Comparison of ENCODE assay signal across 26 cellular contexts in genomic region chr7:4657640-4658417, GRCh38. TPM values are rescaled to one million over a fixed set of nuclear protein-coding genes. Genes with fewer than 3 reads are reported as not detected.
DNase-seq lines count a peak whose midpoint lies in the region; ATAC-seq, FAIRE-seq and TF ChIP-seq lines count a peak whose summit lies in the region.
"Had no signal": no experiment of that assay in that cellular context is flagged by ENCODE, and none has a peak within 500 bp of the region (broad histone marks: within the 10 kb centered on the region; RNA-seq: fewer than 3 reads in every experiment).

No MANE protein-coding gene starts in this region.

- H4K20me1 ChIP-seq in HepG2 (ENCODE audit: insufficient read depth, low read length): no peaks in the 10 kb centered on the region
- H4K20me1 ChIP-seq in K562 (replicated peaks; ENCODE audit: control insufficient read depth, insufficient read depth, low read length): no peaks in the 10 kb centered on the region
- H4K20me1 ChIP-seq: BLaER1 had no signal

- H3K4me2 ChIP-seq in HepG2 (ENCODE audit: low read depth, low read length) (no peak overlapping the region), K562 (ENCODE audit: insufficient read depth, low read length) (no peak overlapping the region)
- H3K4me2 ChIP-seq: BLaER1 had no signal

- no peak for FAIRE-seq in HepG2 (lab: Jason Lieb, UNC)
- FAIRE-seq in K562 (lab: Jason Lieb, UNC): no peak
- FAIRE-seq: GM12878, GM12892, GM18507 had no signal

- peaks cover 12% of the 10 kb centered on the region for H3K9me3 ChIP-seq in HepG2 (ENCODE audit: low read length)
- no peaks in the 10 kb centered on the region for H3K9me3 ChIP-seq in right lobe of liver
- H3K9me3 ChIP-seq in K562 (replicated peaks; ENCODE audit: control insufficient read depth, insufficient read depth, low read depth, low read length): peaks cover 6% of the 10 kb centered on the region; the same call in 1 of the 2 replicates
- H3K9me3 ChIP-seq: BE2C had no signal

- BruUV-seq in HepG2 (replicated peaks; lab: Mats Ljungman, UMichigan) (no TSS peak), K562 (replicated peaks; lab: Mats Ljungman, UMichigan) (no TSS peak)

- H3K36me3 ChIP-seq in HepG2 (replicated peaks in 1 of 2; ENCODE audit: control insufficient read depth in 1 of 2, insufficient read depth in 2 of 2, low read length in 2 of 2) (no peaks in the 10 kb centered on the region), right lobe of liver (no peaks in the 10 kb centered on the region), K562 (ENCODE audit: control insufficient read depth, insufficient read depth, low read length) (no peaks in the 10 kb centered on the region)
- H3K36me3 ChIP-seq: BE2C, BLaER1 had no signal

- H3K4me3 ChIP-seq in HepG2 (replicated peaks in 1 of 3; ENCODE audit: insufficient read depth in 1 of 3, low read depth in 2 of 3, low read length in 3 of 3) (no peak overlapping the region), right lobe of liver (no peak overlapping the region), K562 (no peak overlapping the region)
- H3K4me3 ChIP-seq: BLaER1, GM12878 had no signal

- TF ChIP-seq EP300 in HepG2 (IDR thresholded peaks at IDR 0.05; ENCODE audit: low read depth in 2 of 2, low read length in 2 of 2) (no peak), HepG2 (CRISPR knock-in tag; IDR thresholded peaks at IDR 0.05; ENCODE audit: borderline replicate concordance) (no peak), K562 (IDR thresholded peaks at IDR 0.05; ENCODE audit: low read length) (no peak)

- no peak for ATAC-seq in HepG2
- ATAC-seq in right lobe of liver: no peak
- no peak for ATAC-seq in K562
- no peak for ATAC-seq in HG02970 (IDR thresholded peaks at IDR 0.05; ENCODE audit: low FRiP score, unreplicated experiment)
- ATAC-seq: GM12878 had no signal

- H2AFZ ChIP-seq in HepG2 (ENCODE audit: low read length): no peak overlapping the region
- no peak overlapping the region for H2AFZ ChIP-seq in K562 (ENCODE audit: low read depth, low read length)

- no peaks in the 10 kb centered on the region for H3K9me1 ChIP-seq in K562 (ENCODE audit: control insufficient read depth, insufficient read depth, low read length)

- H3K4me1 ChIP-seq in HepG2 (ENCODE audit: insufficient read depth, low read length) (peaks cover 7% of the 10 kb centered on the region), right lobe of liver (no peaks in the 10 kb centered on the region), K562 (replicated peaks in 1 of 2; ENCODE audit: control insufficient read depth in 2 of 2, insufficient read depth in 2 of 2, low read length in 2 of 2) (no peaks in the 10 kb centered on the region; a peak in 1 of 5 replicates)
- H3K4me1 ChIP-seq: BE2C had no signal

- in situ Hi-C loops in HepG2 (cut with HindIII; ENCODE audit: extremely low pct_ligation_motif_present, low pct_unique_long_range_greater_than_20kb): no loop called here
- in situ Hi-C loops in K562 (cut with MboI): no loop called here

- CTCF ChIA-PET in HepG2 (lab: Yijun Ruan, JAX; ENCODE audit: low intra/inter-chr PET ratio, low total read pairs): no interaction called here
- CTCF ChIA-PET in HEK293T (lab: Yijun Ruan, JAX): no interaction called here
- CTCF ChIA-PET in K562 (lab: Yijun Ruan, JAX; ENCODE audit: low intra/inter-chr PET ratio): no interaction called here

- POLR2A ChIA-PET in HepG2 (lab: Yijun Ruan, JAX) (no interaction called here), HEK293T (lab: Yijun Ruan, JAX) (no interaction called here), K562 (lab: Yijun Ruan, JAX) (no interaction called here)

- DNase-seq in HepG2 (ENCODE audit: low spot score) (no peak), right lobe of liver (no peak), HEK293T (ENCODE audit: extremely low spot score) (no peak), K562 (ENCODE audit: extremely low read depth in 1 of 4, low spot score in 3 of 4) (no peak), germinal center (ENCODE audit: low spot score) (no peak), NCI-H526 (lab: John Stamatoyannopoulos, UW) (no peak)
- DNase-seq: ACHN; BE2C; C1 segment of cervical spinal cord; CD4-positive, alpha-beta memory T cell; CD4-positive, CD25-positive, alpha-beta regulatory T cell; CD8-positive, alpha-beta memory T cell; COR-L47; DMS 273 treated with DMSO at 0.1 percent for 48 hours; DMS153; DMS53; DMS79; DND-41; EL; GDM1 had no signal

- H3K27ac ChIP-seq in HepG2 (ENCODE audit: extremely low read length, insufficient read depth, low read length): no peak overlapping the region
- H3K27ac ChIP-seq in right lobe of liver: no peak overlapping the region
- no peak overlapping the region for H3K27ac ChIP-seq in K562 (ENCODE audit: extremely low read depth, low read depth, low read length)
- H3K27ac ChIP-seq: 22Rv1, BLaER1 had no signal

- no peak overlapping the region for H3K9ac ChIP-seq in HepG2 (ENCODE audit: insufficient read depth, low read depth, low read length)
- no peak overlapping the region for H3K9ac ChIP-seq in K562 (ENCODE audit: insufficient read depth in 1 of 2, low read depth in 2 of 2, low read length in 2 of 2)
- H3K9ac ChIP-seq: BLaER1 had no signal

- TF ChIP-seq CTCF in HepG2 (CRISPR knock-in tag; IDR thresholded peaks at IDR 0.05) (no peak), right lobe of liver (IDR thresholded peaks at IDR 0.05) (no peak), K562 (IDR thresholded peaks at IDR 0.05 in 2 of 3, conservative IDR thresholded peaks at IDR 0.05 in 1 of 3; ENCODE audit: insufficient read depth in 2 of 3, low read depth in 1 of 3, low read length in 3 of 3) (no peak)

- 0 out of 5 replicates have a peak, but pooled peaks cover 0 to 4% of the 10 kb centered on the region in 2 experiments for H3K27me3 ChIP-seq in HepG2 (ENCODE audit: control insufficient read depth in 1 of 2, insufficient read depth in 2 of 2, low read length in 2 of 2)
- no peaks in the 10 kb centered on the region for H3K27me3 ChIP-seq in right lobe of liver
- H3K27me3 ChIP-seq in K562 (ENCODE audit: control insufficient read depth in 2 of 2, insufficient read depth in 2 of 2, low read length in 2 of 2): no peaks in the 10 kb centered on the region; a peak in 1 of 5 replicates
- H3K27me3 ChIP-seq: BE2C, BLaER1 had no signal

- TF ChIP-seq POLR2A in HepG2 (IDR thresholded peaks at IDR 0.05; ENCODE audit: insufficient read depth in 1 of 2, low read depth in 2 of 2, low read length in 2 of 2) (no peak), right lobe of liver (IDR thresholded peaks at IDR 0.05) (no peak), K562 (conservative IDR thresholded peaks at IDR 0.05) (no peak)

- H3K79me2 ChIP-seq in HepG2 (ENCODE audit: insufficient read depth, low read length) (no peaks in the 10 kb centered on the region), K562 (ENCODE audit: control insufficient read depth, insufficient read depth, low read length) (no peaks in the 10 kb centered on the region)

- intact Hi-C loops in HepG2 (cut with micrococcal nuclease; ENCODE audit: unreplicated experiment) (no loop called here), right lobe of liver (cut with DNase I) (no loop called here), K562 (cut with micrococcal nuclease) (no loop called here)

- 29% methylated on average over 4 of the region's 4 CpGs for WGBS in HepG2 (ENCODE audit: low lambda C conversion rate)
- WGBS in right lobe of liver (ENCODE audit: insufficient coverage, low coverage, low lambda C conversion rate, missing lambda C conversion rate): 66% methylated on average over 4 of the region's 4 CpGs
- 3% methylated on average over 4 of the region's 4 CpGs for WGBS in K562 (ENCODE audit: insufficient coverage, low coverage, missing lambda C conversion rate)

- TF ChIP-seq RAD21 in HepG2 (CRISPR knock-in tag; IDR thresholded peaks at IDR 0.05) (no peak), K562 (CRISPR knock-in tag; conservative IDR thresholded peaks at IDR 0.05 in 1 of 2, IDR thresholded peaks at IDR 0.05 in 1 of 2) (no peak)

RNA-seq across cellular contexts. Expression of gene FOXK1, which starts 24.3 kb away (rescaled TPM):
- total RNA-seq in HepG2 (2016; rRNA removed; fragmentation: Illumina TruSeq; extraction: Trizol) (8.8 and 9.7 TPM in 2 replicates), right lobe of liver (1 to 10 TPM; 3.8 to 8.4 (median 6.9) TPM), K562 (2014; rRNA removed) (17.0 and 19.5 TPM in 2 replicates), K562 (2014; rRNA removed; fragmentation: Illumina TruSeq; extraction: Trizol) (8.1 and 9.1 TPM in 2 replicates), K562 (2015; rRNA removed; fragmentation: Illumina TruSeq; extraction: Trizol) (8.5 and 9.1 TPM in 2 replicates), K562 (2021) (42.2 and 45.5 TPM in 2 replicates)
- 20.0 and 23.4 TPM in 2 replicates for total RNA-seq in HepG2 (2016; cell fraction: cytosol; rRNA removed; fragmentation: Illumina TruSeq; extraction: Trizol; ENCODE audit: low read depth)
- 7.9 and 8.8 TPM in 2 replicates for total RNA-seq in HepG2 (2016; cell fraction: insoluble cytoplasmic fraction; rRNA removed; fragmentation: Illumina TruSeq; extraction: Trizol)
- 8.0 and 8.3 TPM in 2 replicates for total RNA-seq in HepG2 (2016; cell fraction: membrane; rRNA removed; fragmentation: Illumina TruSeq; extraction: Trizol)
- total RNA-seq in HepG2 (2016; cell fraction: nucleus; rRNA removed; fragmentation: Illumina TruSeq; extraction: Trizol): 9.2 and 12.0 TPM in 2 replicates
- polyA plus RNA-seq in HepG2 (2011; rRNA removed) (4.6 and 4.7 TPM in 2 replicates), K562 (2011; rRNA removed) (2.9 and 4.2 TPM in 2 replicates), K562 (2014; fragmentation: Illumina TruSeq; extraction: Trizol) (5.0 and 6.8 TPM in 2 replicates), K562 (2014; fragmentation: Nextera tagmentation; extraction: Ambion mirVana) (under 1 TPM; 0.32 to 0.34 TPM), K562 (2014; rRNA removed) (11.8 TPM in 2 replicates)
- 1.7 and 2.8 TPM in 2 replicates for polyA plus RNA-seq in HepG2 (2011; cell fraction: cytosol; rRNA removed)
- 17.7 and 24.7 TPM in 2 replicates for polyA plus RNA-seq in HepG2 (2011; cell fraction: nucleus; rRNA removed)
- polyA plus RNA-seq in HepG2 (2012): 4.4 and 4.8 TPM in 2 replicates
- 0.55 and 0.96 TPM in 2 replicates for polyA plus RNA-seq in HepG2 (2016; cell fraction: cytosol; fragmentation: Illumina TruSeq; extraction: Trizol; ENCODE audit: low read depth)
- 3.9 and 5.8 TPM in 2 replicates for polyA plus RNA-seq in HepG2 (2016; cell fraction: insoluble cytoplasmic fraction; fragmentation: Illumina TruSeq; extraction: Trizol; ENCODE audit: low read depth)
- 0.41 and 0.84 TPM in 2 replicates for polyA plus RNA-seq in HepG2 (2016; cell fraction: membrane; fragmentation: Illumina TruSeq; extraction: Trizol; ENCODE audit: low read depth)
- polyA plus RNA-seq in HepG2 (2016; cell fraction: nucleus; fragmentation: Illumina TruSeq; extraction: Trizol; ENCODE audit: insufficient read depth, low read depth): 15.3 and 17.1 TPM in 2 replicates
- 16.6 and 23.1 TPM in 2 replicates for polyA minus RNA-seq in HepG2 (2011; rRNA and poly(A)+ RNA removed; ENCODE audit: low replicate concordance)
- polyA minus RNA-seq in HepG2 (2011; cell fraction: cytosol; rRNA and poly(A)+ RNA removed): 12.9 and 14.4 TPM in 2 replicates
- polyA minus RNA-seq in HepG2 (2011; cell fraction: nucleus; rRNA and poly(A)+ RNA removed): 16.2 and 17.8 TPM in 2 replicates
- 35.6 and 74.5 TPM in 2 replicates for total RNA-seq in K562 (2011; cell fraction: chromatin; rRNA removed; ENCODE audit: low replicate concordance)
- total RNA-seq in K562 (2011; cell fraction: nucleolus; rRNA removed): 43.2 and 43.6 TPM in 2 replicates
- total RNA-seq in K562 (2011; cell fraction: nucleoplasm; rRNA removed): 40.0 and 43.0 TPM in 2 replicates
- polyA plus RNA-seq in K562 (2011; cell fraction: cytosol; rRNA removed): 3.6 and 6.2 TPM in 2 replicates
- polyA plus RNA-seq in K562 (2011; cell fraction: nucleus; rRNA removed): 7.9 and 12.0 TPM in 2 replicates
- 6.4 and 7.3 TPM in 2 replicates for polyA plus RNA-seq in K562 (2012)
- 6.7 and 8.7 TPM in 2 replicates for polyA minus RNA-seq in K562 (2011; rRNA and poly(A)+ RNA removed)
- polyA minus RNA-seq in K562 (2011; cell fraction: cytosol; rRNA and poly(A)+ RNA removed): 21.3 and 27.0 TPM in 2 replicates
- polyA minus RNA-seq in K562 (2011; cell fraction: nucleus; rRNA and poly(A)+ RNA removed): 9.7 and 11.6 TPM in 2 replicates

Comparison
In these comparisons a context has a peak if more than half of its experiments do, and no peak if none do; other contexts are left out.
1. Of the 241 proteins assayed by ChIP-seq in both HepG2 and K562: peak only in HepG2: none; only in K562: MAFG and NFE2; in both: MAFF and MAFK; in neither: 237.